8 cellular contexts compared by ENCODE assay signal in the genomic region with DNA sequence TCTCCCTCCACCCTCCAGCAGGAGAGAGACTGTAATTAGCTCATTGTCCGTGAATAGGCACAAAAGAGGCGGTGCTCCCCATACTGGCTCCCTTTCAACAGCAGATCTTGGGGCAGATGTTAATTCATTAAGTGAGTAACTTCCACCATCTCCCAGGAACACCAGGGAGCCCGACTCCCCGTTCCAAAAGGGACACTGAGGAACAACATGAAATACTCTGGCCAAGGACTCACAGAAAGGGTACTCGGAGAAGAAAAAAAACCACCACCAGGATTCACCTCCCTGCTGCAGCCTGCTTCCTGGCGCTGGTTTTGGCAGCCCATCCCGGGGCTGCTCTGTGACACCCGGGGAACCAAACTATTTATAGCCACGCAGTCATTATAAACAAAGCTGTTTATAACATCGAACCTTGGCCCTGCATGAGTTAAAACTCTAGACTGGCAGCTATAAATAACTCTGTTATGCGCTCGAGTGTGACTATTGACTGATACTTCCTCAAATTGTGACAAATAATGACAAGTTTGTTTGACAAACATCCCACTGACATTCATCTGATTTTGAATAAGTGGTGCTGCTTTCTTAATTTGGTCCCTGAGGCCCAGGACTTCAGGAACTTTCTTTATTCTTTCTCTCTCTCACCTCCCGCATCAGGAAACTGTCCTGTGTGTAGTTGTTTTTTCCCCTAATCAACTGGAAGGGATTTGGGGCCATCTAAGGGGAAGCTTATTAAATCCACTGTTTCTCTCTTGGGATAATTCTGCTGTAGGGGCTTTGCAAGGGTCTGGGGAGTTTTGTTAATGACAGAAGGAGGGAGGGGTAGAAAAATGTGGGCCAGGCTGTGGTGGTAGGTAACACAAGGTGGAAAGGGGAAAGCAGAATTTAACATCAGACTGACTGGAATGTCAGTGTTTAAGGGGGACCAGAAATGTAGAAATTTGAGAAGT.
DNase-seq lines count a peak whose midpoint lies in the region; ATAC-seq and TF ChIP-seq lines count a peak whose summit lies in the region.

No MANE protein-coding gene starts in this region.

- H3K4me3 ChIP-seq in endodermal cell (ENCODE audit: low read length), result no peak overlapping the region
- no peak overlapping the region for H3K4me3 ChIP-seq in naive thymus-derived CD4-positive, alpha-beta T cell (ENCODE audit: low read length)

- POLR2A ChIA-PET in naive thymus-derived CD4-positive, alpha-beta T cell (lab: Charles Lee), result interaction anchor here (0.6 to 1.6 kb wide), 4 partner anchors 16 to 1599 kb away, joined by 3 to 5 read pairs (median 4); partner anchors contain the start of gene GMPR

- no peak for ATAC-seq in activated T-cell treated with anti-CD3 and anti-CD28 coated beads, Interleukin-2, amount 50 U/mL, for 4 hours
- no peak for ATAC-seq in activated T-cell treated with anti-CD3 and anti-CD28 coated beads, Interleukin-2, amount 50 U/mL, for 72 hours (replicated peaks in 1 of 2)
- peak; percentile 54 for ATAC-seq in naive thymus-derived CD4-positive, alpha-beta T cell
- no peak for ATAC-seq in HG03280 (IDR thresholded peaks at IDR 0.05; ENCODE audit: unreplicated experiment)
- ATAC-seq in GM21825 (IDR thresholded peaks at IDR 0.05; ENCODE audit: unreplicated experiment), result no peak

- no peaks in the 10 kb centered on the region for H3K36me3 ChIP-seq in endodermal cell (ENCODE audit: control insufficient read depth, insufficient read depth, low read length)
- no peaks in the 10 kb centered on the region for H3K36me3 ChIP-seq in naive thymus-derived CD4-positive, alpha-beta T cell (ENCODE audit: control insufficient read depth in 2 of 3, insufficient read depth in 3 of 3, low read length in 3 of 3)

- H3K4me3 Mint-ChIP-seq in activated T-cell treated with anti-CD3 and anti-CD28 coated beads, Interleukin-2, amount 50 U/mL, for 4 hours, result peak overlapping the region; percentile 44
- H3K4me3 Mint-ChIP-seq in activated T-cell treated with anti-CD3 and anti-CD28 coated beads, Interleukin-2, amount 50 U/mL, for 72 hours, result peak overlapping the region in 1 of 2 donors; percentile 22
- H3K4me3 Mint-ChIP-seq in endodermal cell, result peak overlapping the region; percentile 5
- peak overlapping the region in 1 of 10 donors; percentile 14 for H3K4me3 Mint-ChIP-seq in naive thymus-derived CD4-positive, alpha-beta T cell

- peak; percentile 55 for TF ChIP-seq CTCF in endodermal cell (conservative IDR thresholded peaks at IDR 0.05)

- no peaks in the 10 kb centered on the region for H3K27me3 Mint-ChIP-seq in activated T-cell treated with anti-CD3 and anti-CD28 coated beads, Interleukin-2, amount 50 U/mL, for 4 hours (ENCODE audit: low read depth)
- H3K27me3 Mint-ChIP-seq in activated T-cell treated with anti-CD3 and anti-CD28 coated beads, Interleukin-2, amount 50 U/mL, for 72 hours (ENCODE audit: low read depth), result peaks cover 7% of the 10 kb centered on the region
- peaks cover 4% of the 10 kb centered on the region for H3K27me3 Mint-ChIP-seq in endodermal cell (ENCODE audit: insufficient read depth)
- peaks cover 0 to 25% (median 4%) of the 10 kb centered on the region in 5 donors for H3K27me3 Mint-ChIP-seq in naive thymus-derived CD4-positive, alpha-beta T cell

- H3K27ac Mint-ChIP-seq in activated T-cell treated with anti-CD3 and anti-CD28 coated beads, Interleukin-2, amount 50 U/mL, for 72 hours, result no peak overlapping the region
- peak overlapping the region; percentile 93 for H3K27ac Mint-ChIP-seq in endodermal cell
- H3K27ac Mint-ChIP-seq in naive thymus-derived CD4-positive, alpha-beta T cell, result peak overlapping the region in 2 of 9 donors; percentile 25 to 46

- CTCF ChIA-PET in naive thymus-derived CD4-positive, alpha-beta T cell (lab: Charles Lee), result no interaction called here

- no peaks in the 10 kb centered on the region for H3K27me3 ChIP-seq in endodermal cell (ENCODE audit: control insufficient read depth, insufficient read depth, low read length, poor library complexity, severe bottlenecking)
- H3K27me3 ChIP-seq in naive thymus-derived CD4-positive, alpha-beta T cell (ENCODE audit: control insufficient read depth in 2 of 2, insufficient read depth in 2 of 2, low read length in 2 of 2), result no peaks in the 10 kb centered on the region

- no peak overlapping the region for H3K27ac ChIP-seq in endodermal cell (ENCODE audit: low read depth, low read length)
- H3K27ac ChIP-seq in naive thymus-derived CD4-positive, alpha-beta T cell (ENCODE audit: low read depth, low read length), result no peak overlapping the region

- peaks cover 16% of the 10 kb centered on the region for H3K4me1 ChIP-seq in endodermal cell (ENCODE audit: control insufficient read depth, insufficient read depth, low read length)
- peaks cover 27 to 28% of the 10 kb centered on the region in 2 donors for H3K4me1 ChIP-seq in naive thymus-derived CD4-positive, alpha-beta T cell (ENCODE audit: control insufficient read depth in 2 of 2, insufficient read depth in 2 of 2, low read length in 2 of 2)

- no peaks in the 10 kb centered on the region for H3K36me3 Mint-ChIP-seq in activated T-cell treated with anti-CD3 and anti-CD28 coated beads, Interleukin-2, amount 50 U/mL, for 4 hours (ENCODE audit: insufficient read depth)
- H3K36me3 Mint-ChIP-seq in activated T-cell treated with anti-CD3 and anti-CD28 coated beads, Interleukin-2, amount 50 U/mL, for 72 hours (ENCODE audit: insufficient read depth in 2 of 2), result peaks cover 0 to 2% of the 10 kb centered on the region in 2 donors
- no peaks in the 10 kb centered on the region for H3K36me3 Mint-ChIP-seq in endodermal cell (ENCODE audit: low read depth)
- no peaks in the 10 kb centered on the region for H3K36me3 Mint-ChIP-seq in naive thymus-derived CD4-positive, alpha-beta T cell

- DNase-seq in activated T-cell treated with anti-CD3 and anti-CD28 coated beads, Interleukin-2, amount 50 U/mL, for 4 hours, result no peak
- DNase-seq in activated T-cell treated with anti-CD3 and anti-CD28 coated beads, Interleukin-2, amount 50 U/mL, for 72 hours, result no peak
- DNase-seq in NCI-H510A treated with DMSO at 0.1 percent for 48 hours (lab: John Stamatoyannopoulos, UW), result peak; percentile 65
- DNase-seq in endodermal cell, result peak; percentile 72
- DNase-seq in naive thymus-derived CD4-positive, alpha-beta T cell, result no peak
- DNase-seq in stimulated activated CD4-positive, alpha-beta T cell treated with anti-CD3 and anti-CD28 coated beads, Interleukin-4, amount 100 ng/mL, for 1 hour, result no peak

- intact Hi-C loops in naive thymus-derived CD4-positive, alpha-beta T cell (cut with micrococcal nuclease), result loop anchor here in 1 of 2 donors (5.0 to 10.0 kb wide), 4 partner anchors 187 to 1538 kb away; partner anchors contain the start of gene JARID2

- H3K9me3 ChIP-seq in endodermal cell (ENCODE audit: control insufficient read depth, low read length), result no peaks in the 10 kb centered on the region
- no peaks in the 10 kb centered on the region for H3K9me3 ChIP-seq in naive thymus-derived CD4-positive, alpha-beta T cell (ENCODE audit: control insufficient read depth in 2 of 3, low read length in 3 of 3)

- H3K4me1 Mint-ChIP-seq in activated T-cell treated with anti-CD3 and anti-CD28 coated beads, Interleukin-2, amount 50 U/mL, for 4 hours (ENCODE audit: low read depth), result peaks cover 58% of the 10 kb centered on the region
- H3K4me1 Mint-ChIP-seq in activated T-cell treated with anti-CD3 and anti-CD28 coated beads, Interleukin-2, amount 50 U/mL, for 72 hours (ENCODE audit: low read depth), result peaks cover 75% of the 10 kb centered on the region
- H3K4me1 Mint-ChIP-seq in endodermal cell, result peaks cover 38% of the 10 kb centered on the region
- peaks cover 41 to 62% (median 52%) of the 10 kb centered on the region in 7 donors for H3K4me1 Mint-ChIP-seq in naive thymus-derived CD4-positive, alpha-beta T cell

- 54 to 59% methylated on average over 5 to 13 of the region's 13 CpGs for WGBS in endodermal cell (ENCODE audit: insufficient coverage in 1 of 2, insufficient read length in 1 of 2), 2 experiments

- H3K9ac ChIP-seq in endodermal cell (ENCODE audit: extremely low read depth, low read length, poor library complexity, severe bottlenecking), result no peak overlapping the region

- no peaks in the 10 kb centered on the region for H3K9me3 Mint-ChIP-seq in activated T-cell treated with anti-CD3 and anti-CD28 coated beads, Interleukin-2, amount 50 U/mL, for 4 hours
- H3K9me3 Mint-ChIP-seq in activated T-cell treated with anti-CD3 and anti-CD28 coated beads, Interleukin-2, amount 50 U/mL, for 72 hours, result no peaks in the 10 kb centered on the region
- H3K9me3 Mint-ChIP-seq in endodermal cell, result no peaks in the 10 kb centered on the region
- peaks cover 0 to 1% (median 0%) of the 10 kb centered on the region in 11 donors for H3K9me3 Mint-ChIP-seq in naive thymus-derived CD4-positive, alpha-beta T cell

Comparison
In these comparisons a context has a peak if more than half of its experiments do, and no peak if none do; other contexts are left out.
1. DNase-seq: peak in NCI-H510A treated with DMSO at 0.1 percent for 48 hours (single experiment) and endodermal cell (single experiment); none in activated T-cell treated with anti-CD3 and anti-CD28 coated beads, Interleukin-2, amount 50 U/mL, for 4 hours (single experiment), activated T-cell treated with anti-CD3 and anti-CD28 coated beads, Interleukin-2, amount 50 U/mL, for 72 hours (0 of 2), naive thymus-derived CD4-positive, alpha-beta T cell (0 of 9) and stimulated activated CD4-positive, alpha-beta T cell treated with anti-CD3 and anti-CD28 coated beads, Interleukin-4, amount 100 ng/mL, for 1 hour (single experiment).